ENCODE assay signal across 12 cellular contexts in the genomic region with DNA sequence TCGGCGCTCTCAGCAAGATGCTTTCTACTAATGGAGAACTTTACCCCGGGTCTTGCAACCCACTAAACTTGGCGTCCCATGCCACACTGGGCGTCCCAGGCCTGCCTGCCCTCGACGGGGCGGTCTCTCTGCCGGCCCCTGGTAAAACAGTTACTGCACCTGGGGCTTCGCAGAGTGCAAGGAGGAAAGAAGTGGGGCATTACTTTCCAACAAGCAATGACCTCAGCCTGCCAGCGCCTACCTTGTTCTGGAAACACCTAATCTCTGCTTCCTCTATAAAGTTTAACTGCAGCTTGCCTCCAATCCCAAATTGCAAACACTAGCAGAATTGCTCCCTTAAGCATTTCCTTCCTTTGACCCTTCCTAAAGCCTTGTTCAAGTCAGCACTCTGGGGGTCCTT. TPM values are rescaled to one million over a fixed set of nuclear protein-coding genes. Genes with fewer than 3 reads are reported as not detected.
DNase-seq lines count a peak whose midpoint lies in the region; ATAC-seq, FAIRE-seq and TF ChIP-seq lines count a peak whose summit lies in the region.
"Had no signal": no experiment of that assay in that cellular context is flagged by ENCODE, and none has a peak within 500 bp of the region (broad histone marks: within the 10 kb centered on the region; RNA-seq: fewer than 3 reads in every experiment).

No MANE protein-coding gene starts in this region.

- no peaks in the 10 kb centered on the region for H4K20me1 ChIP-seq in keratinocyte (ENCODE audit: control insufficient read depth, extremely low read depth, insufficient read depth, low read length)

- H3K27ac ChIP-seq in adrenal gland: peak overlapping the region in 3 of 5 donors; percentile 16 to 91 (median 83)
- no peak overlapping the region for H3K27ac ChIP-seq in keratinocyte (ENCODE audit: control insufficient read depth, insufficient read depth, low read length)
- H3K27ac ChIP-seq in spleen: peak overlapping the region in 5 of 8 donors; percentile 20 to 85 (median 65)
- H3K27ac ChIP-seq: SJSA1 had no signal

- H3K4me2 ChIP-seq in keratinocyte (ENCODE audit: control insufficient read depth, extremely low read depth, insufficient read depth, low read depth, low read length): peak overlapping the region; percentile 78

- no peaks in the 10 kb centered on the region for H3K9me1 ChIP-seq in keratinocyte (ENCODE audit: control insufficient read depth, extremely low read depth, insufficient read depth, low read length)

- no peaks in the 10 kb centered on the region for H3K9me3 ChIP-seq in adrenal gland (replicated peaks in 1 of 3)
- H3K9me3 ChIP-seq in keratinocyte (ENCODE audit: control insufficient read depth, low read depth, low read length): no peaks in the 10 kb centered on the region
- H3K9me3 ChIP-seq in spleen: no peaks in the 10 kb centered on the region
- H3K9me3 ChIP-seq: SJSA1 had no signal

- intact Hi-C loops in adrenal gland (cut with DNase I): loop anchor here (5.0 to 10.0 kb wide), 5 partner anchors 130 to 403 kb away; no protein-coding TSS in a partner anchor
- intact Hi-C loops in spleen (cut with DNase I; ENCODE audit: low total_unique reads): loop anchor here (5.0 kb wide), 1 partner anchor 398 kb away; no protein-coding TSS in a partner anchor

- H3K27me3 ChIP-seq in adrenal gland (no peaks in the 10 kb centered on the region), keratinocyte (ENCODE audit: control insufficient read depth, extremely low read depth, insufficient read depth, low read length) (no peaks in the 10 kb centered on the region), spleen (replicated peaks in 1 of 7) (peaks cover 0 to 84% (median 10%) of the 10 kb centered on the region in 7 donors)

- H3K36me3 ChIP-seq in adrenal gland (replicated peaks in 1 of 2) (no peaks in the 10 kb centered on the region), keratinocyte (ENCODE audit: control insufficient read depth in 2 of 2, extremely low read depth in 1 of 2, insufficient read depth in 2 of 2, low read length in 2 of 2) (no peaks in the 10 kb centered on the region), spleen (no peaks in the 10 kb centered on the region)
- H3K36me3 ChIP-seq: SJSA1 had no signal

- TF ChIP-seq POLR2A in adrenal gland (IDR thresholded peaks at IDR 0.05): no peak
- TF ChIP-seq POLR2A in spleen (IDR thresholded peaks at IDR 0.05): no peak

- H3K79me2 ChIP-seq in keratinocyte (ENCODE audit: control insufficient read depth, insufficient read depth, low read length): no peaks in the 10 kb centered on the region

- peak; percentile 23 for FAIRE-seq in G401.6 (lab: Jason Lieb, UNC)
- FAIRE-seq in keratinocyte (lab: Jason Lieb, UNC): no peak

- H2AFZ ChIP-seq in keratinocyte (ENCODE audit: control insufficient read depth, low read length): no peak overlapping the region

- TF ChIP-seq CTCF in adrenal gland (IDR thresholded peaks at IDR 0.05): no peak
- TF ChIP-seq CTCF in keratinocyte (optimal IDR thresholded peaks at IDR 0.05 in 1 of 3, IDR thresholded peaks at IDR 0.05 in 1 of 3, conservative IDR thresholded peaks at IDR 0.05 in 1 of 3; ENCODE audit: extremely low read depth in 1 of 3, insufficient read depth in 2 of 3, low read length in 3 of 3): no peak
- no peak for TF ChIP-seq CTCF in spleen (IDR thresholded peaks at IDR 0.05 in 8 of 11, conservative IDR thresholded peaks at IDR 0.05 in 3 of 11)

- ATAC-seq in GM19023 (IDR thresholded peaks at IDR 0.05; ENCODE audit: unreplicated experiment): no peak

- WGBS in adrenal gland, 4 donors: 84 to 89% (median 89%) methylated on average over 11 of the region's 11 CpGs
- 67 to 75% (median 72%) methylated on average over 11 of the region's 11 CpGs for WGBS in spleen, 5 donors

- DNase-seq in adrenal gland (no peak), keratinocyte (ENCODE audit: low read depth, low spot score) (no peak), spleen (no peak), ureter (ENCODE audit: low spot score) (no peak), OCI-M2 (lab: John Stamatoyannopoulos, UW; ENCODE audit: unreplicated experiment) (no peak), NCI-H1694 (lab: John Stamatoyannopoulos, UW) (no peak)
- DNase-seq: activated B cell treated with CpG ODN at 0.5 μM for 24 hours; COR-L47; stimulated activated CD4-positive, alpha-beta T cell treated with anti-CD3 and anti-CD28 coated beads, Interleukin-2, amount 100 ng/mL, for 48 hours had no signal

- no peak overlapping the region for H3K9ac ChIP-seq in keratinocyte (ENCODE audit: control insufficient read depth, extremely low read depth, insufficient read depth, low read length)

- dilution Hi-C loops in keratinocyte (cut with MboI; ENCODE audit: extremely low pct_ligation_motif_present, low sequenced_read_pairs): no loop called here

- H3K4me1 ChIP-seq in adrenal gland (replicated peaks in 1 of 2): peaks cover 10 to 45% of the 10 kb centered on the region in 2 donors
- peaks cover 25% of the 10 kb centered on the region for H3K4me1 ChIP-seq in keratinocyte (ENCODE audit: control insufficient read depth, extremely low read depth, insufficient read depth, low read length)
- H3K4me1 ChIP-seq in spleen: peaks cover 23 to 87% (median 65%) of the 10 kb centered on the region in 6 donors

- H3K4me3 ChIP-seq in adrenal gland (peak overlapping the region in 1 of 4 donors; percentile 54), keratinocyte (ENCODE audit: control insufficient read depth in 2 of 3, extremely low read depth in 1 of 3, insufficient read depth in 2 of 3, low read depth in 1 of 3, low read length in 3 of 3) (no peak overlapping the region), spleen (peak overlapping the region in 2 of 8 donors; percentile 43 to 71)
- H3K4me3 ChIP-seq: SJSA1 had no signal

RNA-seq across cellular contexts. Expression of a gene that starts 27.7 kb away (rescaled TPM):
- total RNA-seq in adrenal gland (100 to 1,000 TPM in 2 of 8 donors, 10 to 100 TPM in 6; 59.3 to 109 (median 90.2) TPM), spleen (10 to 100 TPM; 33.2 to 76.8 (median 40.1) TPM), ureter (132 TPM)
- polyA plus RNA-seq in adrenal gland (10 to 100 TPM; 15.6 to 26.0 (median 25.0) TPM), keratinocyte (14.7 to 15.8 TPM (median 15.0 TPM) in 3 replicates), spleen (1 to 10 TPM; 3.1 to 3.7 (median 3.1) TPM)
- polyA plus RNA-seq in keratinocyte (2011; ENCODE audit: low read depth): 11.6 TPM
- 10.3 and 14.9 TPM in 2 replicates for polyA plus RNA-seq in keratinocyte (2011; cell fraction: cytosol; rRNA removed)
- polyA plus RNA-seq in keratinocyte (2011; cell fraction: nucleus; rRNA removed): 15.1 and 17.0 TPM in 2 replicates
- polyA plus RNA-seq in keratinocyte (2012; ENCODE audit: low replicate concordance): 9.8 and 10.0 TPM in 2 replicates
- 43.3 to 66.0 TPM (median 52.8 TPM) in 3 replicates for polyA minus RNA-seq in keratinocyte
- 26.3 TPM for polyA minus RNA-seq in keratinocyte (2011; cell fraction: cytosol; rRNA and poly(A)+ RNA removed)
- 33.3 and 66.9 TPM in 2 replicates for polyA minus RNA-seq in keratinocyte (2011; cell fraction: nucleus; rRNA and poly(A)+ RNA removed)
